ENCODE assay signal across 8 cellular contexts in the genomic region with DNA sequence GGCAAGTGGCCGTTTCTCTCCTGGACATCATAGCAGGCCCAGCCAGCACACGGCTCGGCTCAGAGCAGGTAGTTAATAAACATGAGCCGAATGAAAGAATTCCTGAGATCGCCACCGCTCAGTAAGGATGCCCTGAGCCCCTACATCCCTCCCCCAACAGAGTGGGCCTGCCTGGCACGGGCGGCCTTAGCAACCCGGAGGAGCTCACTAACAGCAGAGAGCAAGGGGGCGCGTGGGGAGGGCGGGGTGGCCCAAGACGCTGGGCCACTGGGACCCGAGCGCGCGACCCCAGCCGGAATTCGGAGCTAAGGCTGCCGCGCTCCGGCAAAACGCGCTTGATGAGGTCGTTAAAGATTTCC. TPM values are rescaled to one million over a fixed set of nuclear protein-coding genes. Genes with fewer than 3 reads are reported as not detected.
A peak's percentile ranks its signal among the peaks of the same experiment; 100 is the strongest.
DNase-seq lines count a peak whose midpoint lies in the region; ATAC-seq and TF ChIP-seq lines count a peak whose summit lies in the region.

No MANE protein-coding gene starts in this region.

- no peak for TF ChIP-seq CTCF in mesothelial cell of epicardium (IDR thresholded peaks at IDR 0.05; ENCODE audit: unreplicated experiment)

- no peak for DNase-seq in stimulated activated naive CD8-positive, alpha-beta T cell treated with anti-CD3 and anti-CD28 coated beads, Interleukin-15, Interleukin-2, amounts not matched to agents 100 U/mL and 50 U/mL, for 24 hours
- DNase-seq in mesothelial cell of epicardium (ENCODE audit: low spot score in 2 of 2, unreplicated experiment in 2 of 2) (no peak), NCI-H187 treated with DMSO at 0.1 percent for 48 hours (lab: John Stamatoyannopoulos, UW) (no peak)

- H3K27me3 Mint-ChIP-seq in stimulated activated naive CD8-positive, alpha-beta T cell treated with anti-CD3 and anti-CD28 coated beads, Interleukin-15, Interleukin-2, amounts not matched to agents 100 ng/mL and 50 ng/mL, for 24 hours = peaks cover 69% of the 10 kb centered on the region
- H3K27me3 Mint-ChIP-seq in dendritic cell treated with granulocyte-macrophage colony-stimulating factor and Interleukin-4, amounts not matched to agents 40 ng/mL and 50 ng/mL, for 4 days = peaks cover 64% of the 10 kb centered on the region
- peaks cover 2% of the 10 kb centered on the region for H3K27me3 Mint-ChIP-seq in mesothelial cell of epicardium (ENCODE audit: low read depth)

- H3K4me1 Mint-ChIP-seq in stimulated activated naive CD8-positive, alpha-beta T cell treated with anti-CD3 and anti-CD28 coated beads, Interleukin-15, Interleukin-2, amounts not matched to agents 100 ng/mL and 50 ng/mL, for 24 hours (ENCODE audit: low read depth) = peaks cover 10% of the 10 kb centered on the region
- H3K4me1 Mint-ChIP-seq in dendritic cell treated with granulocyte-macrophage colony-stimulating factor and Interleukin-4, amounts not matched to agents 40 ng/mL and 50 ng/mL, for 4 days (ENCODE audit: low read depth) = peaks cover 23% of the 10 kb centered on the region
- peaks cover 20% of the 10 kb centered on the region for H3K4me1 Mint-ChIP-seq in mesothelial cell of epicardium

- ATAC-seq in stimulated activated naive CD8-positive, alpha-beta T cell treated with anti-CD3 and anti-CD28 coated beads, Interleukin-15, Interleukin-2, amounts not matched to agents 100 U/mL and 50 U/mL, for 24 hours = no peak
- ATAC-seq in HG03442 (IDR thresholded peaks at IDR 0.05; ENCODE audit: unreplicated experiment) (no peak), GM21447 (IDR thresholded peaks at IDR 0.05; ENCODE audit: unreplicated experiment) (no peak), GM18870 (IDR thresholded peaks at IDR 0.05; ENCODE audit: unreplicated experiment) (no peak)

- no peaks in the 10 kb centered on the region for H3K9me3 Mint-ChIP-seq in stimulated activated naive CD8-positive, alpha-beta T cell treated with anti-CD3 and anti-CD28 coated beads, Interleukin-15, Interleukin-2, amounts not matched to agents 100 ng/mL and 50 ng/mL, for 24 hours
- H3K9me3 Mint-ChIP-seq in dendritic cell treated with granulocyte-macrophage colony-stimulating factor and Interleukin-4, amounts not matched to agents 40 ng/mL and 50 ng/mL, for 4 days = no peaks in the 10 kb centered on the region
- H3K9me3 Mint-ChIP-seq in mesothelial cell of epicardium = no peaks in the 10 kb centered on the region

- H3K27ac Mint-ChIP-seq in stimulated activated naive CD8-positive, alpha-beta T cell treated with anti-CD3 and anti-CD28 coated beads, Interleukin-15, Interleukin-2, amounts not matched to agents 100 ng/mL and 50 ng/mL, for 24 hours = no peak overlapping the region
- H3K27ac Mint-ChIP-seq in dendritic cell treated with granulocyte-macrophage colony-stimulating factor and Interleukin-4, amounts not matched to agents 40 ng/mL and 50 ng/mL, for 4 days = no peak overlapping the region
- H3K27ac Mint-ChIP-seq in mesothelial cell of epicardium = peak overlapping the region; percentile 95

- H3K36me3 Mint-ChIP-seq in stimulated activated naive CD8-positive, alpha-beta T cell treated with anti-CD3 and anti-CD28 coated beads, Interleukin-15, Interleukin-2, amounts not matched to agents 100 ng/mL and 50 ng/mL, for 24 hours (ENCODE audit: low read depth) = no peaks in the 10 kb centered on the region
- no peaks in the 10 kb centered on the region for H3K36me3 Mint-ChIP-seq in dendritic cell treated with granulocyte-macrophage colony-stimulating factor and Interleukin-4, amounts not matched to agents 40 ng/mL and 50 ng/mL, for 4 days (ENCODE audit: low read depth)
- H3K36me3 Mint-ChIP-seq in mesothelial cell of epicardium = no peaks in the 10 kb centered on the region

- intact Hi-C loops in dendritic cell treated with granulocyte-macrophage colony-stimulating factor and Interleukin-4, amounts not matched to agents 40 ng/mL and 50 ng/mL, for 4 days (cut with micrococcal nuclease) = no loop called here

- peak overlapping the region; percentile 35 for H3K4me3 Mint-ChIP-seq in stimulated activated naive CD8-positive, alpha-beta T cell treated with anti-CD3 and anti-CD28 coated beads, Interleukin-15, Interleukin-2, amounts not matched to agents 100 ng/mL and 50 ng/mL, for 24 hours
- H3K4me3 Mint-ChIP-seq in dendritic cell treated with granulocyte-macrophage colony-stimulating factor and Interleukin-4, amounts not matched to agents 40 ng/mL and 50 ng/mL, for 4 days = peak overlapping the region; percentile 64
- peak overlapping the region; percentile 89 for H3K4me3 Mint-ChIP-seq in mesothelial cell of epicardium

RNA-seq across cellular contexts. Expression of a gene that starts 0.4 kb away (rescaled TPM):
- 0.97 to 2.6 TPM (median 1.9 TPM) in 3 replicates for total RNA-seq in mesothelial cell of epicardium

Comparison
In these comparisons a context has a peak if more than half of its experiments do, and no peak if none do; other contexts are left out.
1. H3K4me3 Mint-ChIP-seq: peak in every context shown above with its lines; median percentile 89 in mesothelial cell of epicardium; 64 in dendritic cell treated with granulocyte-macrophage colony-stimulating factor and Interleukin-4, amounts not matched to agents 40 ng/mL and 50 ng/mL, for 4 days; 35 in stimulated activated naive CD8-positive, alpha-beta T cell treated with anti-CD3 and anti-CD28 coated beads, Interleukin-15, Interleukin-2, amounts not matched to agents 100 ng/mL and 50 ng/mL, for 24 hours.